Comparison of ENCODE assay signal across 9 cellular contexts in the genomic region with DNA sequence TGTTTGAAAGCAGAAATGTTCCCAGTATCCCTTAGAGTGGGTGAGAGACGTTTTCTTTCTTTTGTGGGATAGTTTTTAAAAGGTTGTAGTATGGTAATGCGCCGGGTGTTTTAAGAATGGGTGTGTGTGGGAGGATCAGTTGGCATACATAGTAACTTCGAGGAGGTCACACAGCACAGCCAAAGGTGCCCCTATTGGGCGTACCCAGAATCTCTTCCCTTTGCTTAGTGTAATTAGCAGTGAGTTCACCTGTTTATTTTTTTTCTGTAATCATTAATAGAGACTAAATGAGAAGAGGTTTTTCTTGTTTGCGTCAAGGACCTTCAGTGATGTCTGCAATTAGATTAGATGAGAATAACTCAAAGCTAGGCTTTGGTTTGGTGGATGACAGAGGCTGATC. TPM values are rescaled to one million over a fixed set of nuclear protein-coding genes. Genes with fewer than 3 reads are reported as not detected.
A peak's percentile ranks its signal among the peaks of the same experiment; 100 is the strongest.
DNase-seq lines count a peak whose midpoint lies in the region; ATAC-seq and TF ChIP-seq lines count a peak whose summit lies in the region.
"Had no signal": no experiment of that assay in that cellular context is flagged by ENCODE, and none has a peak within 500 bp of the region (broad histone marks: within the 10 kb centered on the region; RNA-seq: fewer than 3 reads in every experiment).

No MANE protein-coding gene starts in this region.

- BruUV-seq in IMR-90 (replicated peaks; lab: Mats Ljungman, UMichigan): TSS peak; percentile 30

- H3K9me3 ChIP-seq in IMR-90 (ENCODE audit: control insufficient read depth, insufficient read depth, low read length) (no peaks in the 10 kb centered on the region), prostate gland (no peaks in the 10 kb centered on the region)

- DNase-seq in COLO829 (ENCODE audit: low spot score) (peak; percentile 23), IMR-90 (no peak), cerebellar cortex (ENCODE audit: low spot score) (peak; percentile 25), neural crest cell (ENCODE audit: low read depth, low spot score) (no peak), prostate gland (ENCODE audit: low spot score) (no peak), T1000 (lab: John Stamatoyannopoulos, UW) (no peak)
- DNase-seq: amniotic stem cell had no signal

- CTCF ChIA-PET in IMR-90 (lab: Yijun Ruan, JAX): interaction anchor here (0.7 to 1.4 kb wide), 2 partner anchors 32 to 63 kb away, joined by 3 to 4 read pairs; no protein-coding TSS in a partner anchor

- intact Hi-C loops in IMR-90 (cut with micrococcal nuclease): loop anchor here (5.0 kb wide), 2 partner anchors 33 to 82 kb away; no protein-coding TSS in a partner anchor
- intact Hi-C loops in prostate gland (cut with DNase I): loop anchor here (5.0 kb wide), 1 partner anchor 33 kb away; no protein-coding TSS in a partner anchor

- POLR2A ChIA-PET in IMR-90 (lab: Charles Lee; ENCODE audit: unreplicated experiment): no interaction called here

- TF ChIP-seq RAD21 in IMR-90 (IDR thresholded peaks at IDR 0.05; ENCODE audit: low read length): no peak

- no peaks in the 10 kb centered on the region for H3K9me3 Mint-ChIP-seq in neural crest cell

- no CpG with 5 or more reads among the region's 6 CpGs for WGBS in IMR-90 (ENCODE audit: extremely low coverage in 2 of 2, insufficient read length in 1 of 2), 2 experiments
- WGBS in prostate gland: 21% methylated on average over 6 of the region's 6 CpGs

- H3K4me3 ChIP-seq in IMR-90 (ENCODE audit: insufficient read depth, low read depth, low read length) (peak overlapping the region; percentile 81; the same call in 1 of the 2 replicates), prostate gland (peak overlapping the region in 1 of 2 donors; percentile 84)

- H4K8ac ChIP-seq in IMR-90 (ENCODE audit: low read depth in 2 of 2, low read length in 2 of 2): no peak overlapping the region

- peak overlapping the region; percentile 40 for H3K27ac Mint-ChIP-seq in neural crest cell (ENCODE audit: unreplicated experiment)

- H2BK120ac ChIP-seq in IMR-90 (ENCODE audit: low read depth, low read length): no peak overlapping the region

- H3K27me3 Mint-ChIP-seq in neural crest cell (ENCODE audit: low read depth): no peaks in the 10 kb centered on the region

- in situ Hi-C loops in IMR-90 (cut with MboI; ENCODE audit: low sequenced_read_pairs): no loop called here

- no peak overlapping the region for H3K27ac ChIP-seq in IMR-90 (ENCODE audit: insufficient read depth, low read length)
- no peak overlapping the region for H3K27ac ChIP-seq in prostate gland

- H3K56ac ChIP-seq in IMR-90 (ENCODE audit: extremely low read depth, insufficient read depth, low read length): 0 out of 2 replicates have a peak overlapping the region, but pooled peaks have one; percentile 5

- no peak overlapping the region for H2BK5ac ChIP-seq in IMR-90 (ENCODE audit: low read depth, low read length, poor library complexity, severe bottlenecking)

- H3K36me3 Mint-ChIP-seq in neural crest cell (ENCODE audit: low read depth): no peaks in the 10 kb centered on the region

- peak overlapping the region; percentile 41; the same call in 1 of the 2 replicates for H3K23ac ChIP-seq in IMR-90 (ENCODE audit: low read depth, low read length)

- no peak overlapping the region for H4K91ac ChIP-seq in IMR-90 (ENCODE audit: insufficient read depth, low read depth, low read length)

- no peak overlapping the region for H3K4ac ChIP-seq in IMR-90 (ENCODE audit: low read depth, low read length)

- no peak overlapping the region for H2BK15ac ChIP-seq in IMR-90 (ENCODE audit: low read depth, low read length)

- H4K5ac ChIP-seq in IMR-90 (ENCODE audit: low read depth, low read length): no peak overlapping the region

- no peak overlapping the region for H2AK9ac ChIP-seq in IMR-90 (replicated peaks; ENCODE audit: low read depth, low read length, poor library complexity)

- no peak overlapping the region; the same call in 1 of the 2 replicates for H3K9ac ChIP-seq in IMR-90 (ENCODE audit: low read depth, low read length)

- H3K79me1 ChIP-seq in IMR-90 (ENCODE audit: low read depth in 1 of 2, low read length in 2 of 2): peaks cover 19 to 64% of the 10 kb centered on the region in 2 experiments; a peak in 3 of 4 replicates

- no peak overlapping the region for H2AFZ ChIP-seq in IMR-90 (replicated peaks; ENCODE audit: low read length, poor library complexity)

- H3K27me3 ChIP-seq in IMR-90 (ENCODE audit: control insufficient read depth, insufficient read depth, low read length) (no peaks in the 10 kb centered on the region), prostate gland (replicated peaks; ENCODE audit: insufficient read depth) (no peaks in the 10 kb centered on the region)

- H3K4me3 Mint-ChIP-seq in neural crest cell: no peak overlapping the region

- peaks cover 26% of the 10 kb centered on the region; the same call in 1 of the 2 replicates for H4K20me1 ChIP-seq in IMR-90 (ENCODE audit: insufficient read depth, low read length)

- 0 out of 2 replicates have a peak overlapping the region, but pooled peaks have one; percentile 13 for H3K14ac ChIP-seq in IMR-90 (replicated peaks; ENCODE audit: low read depth, low read length)

- TF ChIP-seq POLR2A in IMR-90 (IDR thresholded peaks at IDR 0.05; ENCODE audit: low read depth, low read length): no peak
- no peak for TF ChIP-seq POLR2A in prostate gland (IDR thresholded peaks at IDR 0.05)

- no peak overlapping the region for H3K18ac ChIP-seq in IMR-90 (ENCODE audit: low read depth, low read length)

- peak overlapping the region; percentile 85 for H3K4me2 ChIP-seq in IMR-90 (ENCODE audit: low read depth, low read length)

- peaks cover 9% of the 10 kb centered on the region for H3K9me1 ChIP-seq in IMR-90 (ENCODE audit: insufficient read depth, low read length)

- H3K4me1 Mint-ChIP-seq in neural crest cell: peaks cover 32% of the 10 kb centered on the region

- H2BK20ac ChIP-seq in IMR-90 (ENCODE audit: low read depth, low read length): no peak overlapping the region

- H3K36me3 ChIP-seq in IMR-90 (ENCODE audit: control insufficient read depth, insufficient read depth, low read length) (no peaks in the 10 kb centered on the region), prostate gland (no peaks in the 10 kb centered on the region)

- ATAC-seq in IMR-90 (ENCODE audit: low read depth) (no peak), HG03097 (IDR thresholded peaks at IDR 0.05; ENCODE audit: low FRiP score, unreplicated experiment) (no peak), GM19023 (IDR thresholded peaks at IDR 0.05; ENCODE audit: unreplicated experiment) (no peak)

- dilution Hi-C loops in IMR-90 (cut with HindIII; ENCODE audit: low sequenced_read_pairs, unreplicated experiment): no loop called here

- no peak overlapping the region for H2AK5ac ChIP-seq in IMR-90 (ENCODE audit: low read depth, low read length)

- H3K4me1 ChIP-seq in IMR-90 (ENCODE audit: control insufficient read depth, insufficient read depth, low read length) (peaks cover 4% of the 10 kb centered on the region), prostate gland (replicated peaks) (peaks cover 3% of the 10 kb centered on the region)

- TF ChIP-seq CTCF in IMR-90 (conservative IDR thresholded peaks at IDR 0.05; ENCODE audit: low read depth, low read length) (no peak), neural crest cell (conservative IDR thresholded peaks at IDR 0.05) (no peak), prostate gland (IDR thresholded peaks at IDR 0.05) (no peak)

TF ChIP-seq in IMR-90, 13 proteins besides CTCF, POLR2A, EP300 and RAD21:
- no peak for TF ChIP-seq MXI1 (IDR thresholded peaks at IDR 0.05; ENCODE audit: borderline replicate concordance, low read depth, low read length)
- no peak for TF ChIP-seq RCOR1 (IDR thresholded peaks at IDR 0.05; ENCODE audit: insufficient replicate concordance, low read length)
- no peak for TF ChIP-seq NFE2L2 (IDR thresholded peaks at IDR 0.05; ENCODE audit: low read depth, low read length)
- TF ChIP-seq RFX5 (IDR thresholded peaks at IDR 0.05; ENCODE audit: low read depth, low read length): no peak
- TF ChIP-seq, protein P1, sequence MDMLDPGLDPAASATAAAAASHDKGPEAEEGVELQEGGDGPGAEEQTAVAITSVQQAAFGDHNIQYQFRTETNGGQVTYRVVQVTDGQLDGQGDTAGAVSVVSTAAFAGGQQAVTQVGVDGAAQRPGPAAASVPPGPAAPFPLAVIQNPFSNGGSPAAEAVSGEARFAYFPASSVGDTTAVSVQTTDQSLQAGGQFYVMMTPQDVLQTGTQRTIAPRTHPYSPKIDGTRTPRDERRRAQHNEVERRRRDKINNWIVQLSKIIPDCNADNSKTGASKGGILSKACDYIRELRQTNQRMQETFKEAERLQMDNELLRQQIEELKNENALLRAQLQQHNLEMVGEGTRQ (IDR thresholded peaks at IDR 0.05; ENCODE audit: low read depth, low read length): no peak
- no peak for TF ChIP-seq SMC3 (IDR thresholded peaks at IDR 0.05; ENCODE audit: low read depth, low read length)
- TF ChIP-seq CHD1 (IDR thresholded peaks at IDR 0.05; ENCODE audit: low read depth, low read length): no peak
- TF ChIP-seq MAZ (IDR thresholded peaks at IDR 0.05; ENCODE audit: borderline replicate concordance, low read depth, low read length): no peak
- TF ChIP-seq CEBPB (IDR thresholded peaks at IDR 0.05; ENCODE audit: low read depth, low read length): no peak

RNA-seq across cellular contexts. Expression of a gene that starts 1.5 kb away (rescaled TPM):
- total RNA-seq in IMR-90 (2012; rRNA removed) (9.7 and 13.6 TPM in 2 replicates), neural crest cell (60.1 and 63.3 TPM in 2 replicates), prostate gland (10 to 100 TPM in 1 of 2 donors, 1 to 10 TPM in 1; 5.5 to 12.0 TPM)
- 2.9 and 3.6 TPM in 2 replicates for polyA plus RNA-seq in IMR-90 (2012; rRNA removed)
- polyA plus RNA-seq in IMR-90 (2012; cell fraction: cytosol; rRNA removed): 0.76 and 0.88 TPM in 2 replicates
- 1.0 and 5.6 TPM in 2 replicates for polyA plus RNA-seq in IMR-90 (2012; cell fraction: nucleus; rRNA removed; ENCODE audit: low replicate concordance)

RNA-seq across cellular contexts. Expression of a gene that starts 3.2 kb away (rescaled TPM):
- 27.1 and 45.0 TPM in 2 replicates for total RNA-seq in IMR-90 (2012; rRNA removed)
- polyA plus RNA-seq in IMR-90 (2012; rRNA removed): 21.8 and 26.3 TPM in 2 replicates
- 5.9 and 7.5 TPM in 2 replicates for polyA plus RNA-seq in IMR-90 (2012; cell fraction: cytosol; rRNA removed)
- 1.6 and 9.7 TPM in 2 replicates for polyA plus RNA-seq in IMR-90 (2012; cell fraction: nucleus; rRNA removed; ENCODE audit: low replicate concordance)
- total RNA-seq in neural crest cell: 20.3 and 21.3 TPM in 2 replicates
- 1 to 10 TPM; 8.4 to 9.5 TPM for total RNA-seq in prostate gland

RNA-seq across cellular contexts. Expression of a gene that starts 40.1 kb away (rescaled TPM):
- 124 and 141 TPM in 2 replicates for total RNA-seq in IMR-90 (2012; rRNA removed)
- 49.2 and 57.1 TPM in 2 replicates for polyA plus RNA-seq in IMR-90 (2012; rRNA removed)
- 22.1 and 25.6 TPM in 2 replicates for polyA plus RNA-seq in IMR-90 (2012; cell fraction: cytosol; rRNA removed)
- 18.4 and 54.4 TPM in 2 replicates for polyA plus RNA-seq in IMR-90 (2012; cell fraction: nucleus; rRNA removed; ENCODE audit: low replicate concordance)
- total RNA-seq in neural crest cell: 76.8 and 79.4 TPM in 2 replicates
- 10 to 100 TPM; 33.8 to 99.8 TPM for total RNA-seq in prostate gland

Comparison
In these comparisons a context has a peak if more than half of its experiments do, and no peak if none do; other contexts are left out.
1. DNase-seq: peak in COLO829 (single experiment) and cerebellar cortex (single experiment); none in IMR-90 (single experiment), neural crest cell (single experiment), prostate gland (single experiment) and T1000 (single experiment).